ENCODE assay signal across 13 cellular contexts in genomic region chr1:16348414-16349182, GRCh38. TPM values are rescaled to one million over a fixed set of nuclear protein-coding genes. Genes with fewer than 3 reads are reported as not detected.
DNase-seq lines count a peak whose midpoint lies in the region; ATAC-seq and TF ChIP-seq lines count a peak whose summit lies in the region.
"Had no signal": no experiment of that assay in that cellular context is flagged by ENCODE, and none has a peak within 500 bp of the region (broad histone marks: within the 10 kb centered on the region; RNA-seq: fewer than 3 reads in every experiment).

No MANE protein-coding gene starts in this region.

- no peak overlapping the region for H3K4me2 ChIP-seq in neural progenitor cell

- peaks cover 59% of the 10 kb centered on the region for H4K20me1 ChIP-seq in neural progenitor cell (ENCODE audit: low read depth)

- no peaks in the 10 kb centered on the region for H3K9me3 ChIP-seq in neural progenitor cell (ENCODE audit: low read depth)

- H3K4me1 ChIP-seq in neural progenitor cell = peaks cover 14% of the 10 kb centered on the region

- TF ChIP-seq CTCF in chondrocyte (IDR thresholded peaks at IDR 0.05) = no peak
- no peak for TF ChIP-seq CTCF in neural progenitor cell (IDR thresholded peaks at IDR 0.05)
- no peak for TF ChIP-seq CTCF in activated CD8-positive, alpha-beta T cell treated with anti-CD3 and anti-CD28 coated beads for 36 hours (IDR thresholded peaks at IDR 0.05)

- H3K79me2 ChIP-seq in neural progenitor cell (ENCODE audit: low read depth) = peaks cover 85% of the 10 kb centered on the region

- H3K36me3 ChIP-seq in neural progenitor cell = no peaks in the 10 kb centered on the region

- H3K9me3 Mint-ChIP-seq in chondrocyte (ENCODE audit: low read depth) (no peaks in the 10 kb centered on the region), neural progenitor cell (no peaks in the 10 kb centered on the region)
- no peaks in the 10 kb centered on the region for H3K9me3 Mint-ChIP-seq in activated CD8-positive, alpha-beta T cell treated with anti-CD3 and anti-CD28 coated beads for 36 hours
- H3K9me3 Mint-ChIP-seq: stimulated activated naive B cell treated with anti-CD40 and anti-IgM and Interleukin-4, amounts not matched to agents 10 μg/mL and 1 μg/mL and 100 μg/mL, for 72 hours had no signal

- peak overlapping the region; percentile 93 for H3K27ac Mint-ChIP-seq in chondrocyte (ENCODE audit: unreplicated experiment)
- peak overlapping the region; percentile 38 for H3K27ac Mint-ChIP-seq in neural progenitor cell
- H3K27ac Mint-ChIP-seq in activated CD8-positive, alpha-beta T cell treated with anti-CD3 and anti-CD28 coated beads for 36 hours = no peak overlapping the region
- H3K27ac Mint-ChIP-seq: stimulated activated naive B cell treated with anti-CD40 and anti-IgM and Interleukin-4, amounts not matched to agents 10 μg/mL and 1 μg/mL and 100 μg/mL, for 72 hours had no signal

- H3K4me3 ChIP-seq in neural progenitor cell = no peak overlapping the region
- H3K4me3 ChIP-seq: skin epidermis had no signal

- no peak for ATAC-seq in activated CD8-positive, alpha-beta T cell treated with anti-CD3 and anti-CD28 coated beads for 36 hours
- ATAC-seq: stimulated activated naive B cell treated with anti-CD40 and anti-IgM and Interleukin-4, amounts not matched to agents 10 μg/mL and 1 μg/mL and 100 μg/mL, for 72 hours had no signal

- H3K36me3 Mint-ChIP-seq in chondrocyte (ENCODE audit: low read depth) (no peaks in the 10 kb centered on the region), neural progenitor cell (peaks cover 5% of the 10 kb centered on the region)
- H3K36me3 Mint-ChIP-seq in activated CD8-positive, alpha-beta T cell treated with anti-CD3 and anti-CD28 coated beads for 36 hours (ENCODE audit: low read depth) = peaks cover 3% of the 10 kb centered on the region

- CTCF ChIA-PET in activated CD8-positive, alpha-beta T cell treated with anti-CD3 and anti-CD28 coated beads for 36 hours (lab: Charles Lee) = interaction anchor here (1.1 kb wide), 1 partner anchor 15 kb away, joined by 3 read pairs; no protein-coding TSS in a partner anchor

- H3K27me3 ChIP-seq in neural progenitor cell = no peaks in the 10 kb centered on the region

- peaks cover 40% of the 10 kb centered on the region for H3K4me1 Mint-ChIP-seq in chondrocyte (ENCODE audit: low read depth)
- H3K4me1 Mint-ChIP-seq in neural progenitor cell = peaks cover 23% of the 10 kb centered on the region
- peaks cover 35% of the 10 kb centered on the region for H3K4me1 Mint-ChIP-seq in activated CD8-positive, alpha-beta T cell treated with anti-CD3 and anti-CD28 coated beads for 36 hours (ENCODE audit: low read depth)

- no peak overlapping the region for H3K27ac ChIP-seq in neural progenitor cell

- peaks cover 12% of the 10 kb centered on the region for H3F3A ChIP-seq in neural progenitor cell (ENCODE audit: low read depth)

- no peak overlapping the region for H2AFZ ChIP-seq in neural progenitor cell (replicated peaks)

- no peak overlapping the region for H3K9ac ChIP-seq in neural progenitor cell

- H3K27me3 Mint-ChIP-seq in chondrocyte (ENCODE audit: low read depth) (no peaks in the 10 kb centered on the region), neural progenitor cell (ENCODE audit: insufficient read depth, low read depth) (no peaks in the 10 kb centered on the region)
- no peaks in the 10 kb centered on the region for H3K27me3 Mint-ChIP-seq in activated CD8-positive, alpha-beta T cell treated with anti-CD3 and anti-CD28 coated beads for 36 hours
- H3K27me3 Mint-ChIP-seq: stimulated activated naive B cell treated with anti-CD40 and anti-IgM and Interleukin-4, amounts not matched to agents 10 μg/mL and 1 μg/mL and 100 μg/mL, for 72 hours had no signal

- H3K4me3 Mint-ChIP-seq in chondrocyte (ENCODE audit: unreplicated experiment) (no peak overlapping the region), neural progenitor cell (no peak overlapping the region)
- H3K4me3 Mint-ChIP-seq in activated CD8-positive, alpha-beta T cell treated with anti-CD3 and anti-CD28 coated beads for 36 hours = no peak overlapping the region
- H3K4me3 Mint-ChIP-seq: stimulated activated naive B cell treated with anti-CD40 and anti-IgM and Interleukin-4, amounts not matched to agents 10 μg/mL and 1 μg/mL and 100 μg/mL, for 72 hours had no signal

- POLR2A ChIA-PET in activated CD8-positive, alpha-beta T cell treated with anti-CD3 and anti-CD28 coated beads for 36 hours (lab: Charles Lee) = no interaction called here

- intact Hi-C loops in activated CD8-positive, alpha-beta T cell treated with anti-CD3 and anti-CD28 coated beads for 36 hours (cut with micrococcal nuclease) = no loop called here

- DNase-seq in CD1c-positive myeloid dendritic cell (ENCODE audit: extremely low spot score) = peak; percentile 89
- peak; percentile 32 for DNase-seq in NCI-H226
- DNase-seq in chondrocyte (ENCODE audit: low spot score) = no peak
- no peak for DNase-seq in neural progenitor cell (ENCODE audit: low spot score)
- no peak for DNase-seq in activated CD4-positive, alpha-beta T cell treated with anti-CD3 and anti-CD28 coated beads, Interleukin-2, amount 50 U/mL, for 1 hour
- no peak for DNase-seq in nucleus accumbens (lab: John Stamatoyannopoulos, UW)
- no peak for DNase-seq in NOMO-1 (lab: John Stamatoyannopoulos, UW; ENCODE audit: unreplicated experiment in 2 of 2)
- DNase-seq in activated CD8-positive, alpha-beta T cell treated with anti-CD3 and anti-CD28 coated beads for 36 hours = no peak
- DNase-seq: activated effector memory CD4-positive, alpha-beta T cell treated with anti-CD3 and anti-CD28 coated beads, Interleukin-2, amount 50 U/mL, for 16 hours; DMS79; NCI-H524 treated with DMSO at 0.1 percent for 48 hours; stimulated activated naive B cell treated with anti-CD40 and anti-IgM and Interleukin-4, amounts not matched to agents 10 μg/mL and 1 μg/mL and 100 μg/mL, for 72 hours had no signal

RNA-seq across cellular contexts. Expression of gene FBXO42, which starts 3.7 kb away (rescaled TPM):
- total RNA-seq in chondrocyte (17.8 to 20.9 TPM (median 20.1 TPM) in 3 replicates), neural progenitor cell (ENCODE audit: low replicate concordance) (18.8 and 24.7 TPM in 2 replicates)
- total RNA-seq in activated CD8-positive, alpha-beta T cell treated with anti-CD3 and anti-CD28 coated beads for 36 hours = 10 to 100 TPM; 19.8 to 21.3 TPM

RNA-seq across cellular contexts. Expression of gene SZRD1, which starts 18.4 kb away (rescaled TPM):
- 113 to 117 TPM (median 113 TPM) in 3 replicates for total RNA-seq in chondrocyte
- 50.2 and 73.2 TPM in 2 replicates for total RNA-seq in neural progenitor cell (ENCODE audit: low replicate concordance)
- total RNA-seq in activated CD8-positive, alpha-beta T cell treated with anti-CD3 and anti-CD28 coated beads for 36 hours = 100 to 1,000 TPM; 175 to 177 TPM

Comparison
In these comparisons a context has a peak if more than half of its experiments do, and no peak if none do; other contexts are left out.
1. DNase-seq: peak in CD1c-positive myeloid dendritic cell (single experiment) and NCI-H226 (single experiment); none in chondrocyte (single experiment), neural progenitor cell (single experiment), activated CD4-positive, alpha-beta T cell treated with anti-CD3 and anti-CD28 coated beads, Interleukin-2, amount 50 U/mL, for 1 hour (single experiment), nucleus accumbens (0 of 56), NOMO-1 (0 of 2) and activated CD8-positive, alpha-beta T cell treated with anti-CD3 and anti-CD28 coated beads for 36 hours (single experiment).